ENCODE assay signal across 1 cellular context in genomic region chr7:3011211-3011852, GRCh38.
TF ChIP-seq lines count a peak whose summit lies in the region.

No MANE protein-coding gene starts in this region.

TF ChIP-seq in K562, 482 proteins besides CTCF, POLR2A, EP300 and RAD21 (continued from another document):
- TF ChIP-seq E4F1 (CRISPR knock-in tag; IDR thresholded peaks at IDR 0.05; ENCODE audit: borderline replicate concordance) (no peak), UBTF (IDR thresholded peaks at IDR 0.05; ENCODE audit: borderline replicate concordance in 1 of 2, low read depth in 2 of 2, low read length in 2 of 2) (no peak), NR3C1 (CRISPR knock-in tag; IDR thresholded peaks at IDR 0.05) (no peak), ZNF316 (IDR thresholded peaks at IDR 0.05) (peak; percentile 80), SIN3B (IDR thresholded peaks at IDR 0.05; ENCODE audit: low read depth) (no peak)
